Comparison of ENCODE assay signal across 12 cellular contexts in genomic region chrX:12844319-12844718, GRCh38. TPM values are rescaled to one million over a fixed set of nuclear protein-coding genes. Genes with fewer than 3 reads are reported as not detected.
A peak's percentile ranks its signal among the peaks of the same experiment; 100 is the strongest.
DNase-seq lines count a peak whose midpoint lies in the region; ATAC-seq and TF ChIP-seq lines count a peak whose summit lies in the region.
"Had no signal": no experiment of that assay in that cellular context is flagged by ENCODE, and none has a peak within 500 bp of the region (broad histone marks: within the 10 kb centered on the region; RNA-seq: fewer than 3 reads in every experiment).

No MANE protein-coding gene starts in this region.

- no peaks in the 10 kb centered on the region for H3K79me2 ChIP-seq in DOHH2 (ENCODE audit: control insufficient read depth, low read length)

- H3F3A ChIP-seq in DOHH2 (ENCODE audit: control insufficient read depth, insufficient read depth) = no peaks in the 10 kb centered on the region; the same call in 1 of the 2 replicates

- H3K4me3 Mint-ChIP-seq in activated CD4-positive, alpha-beta memory T cell treated with anti-CD3 and anti-CD28 coated beads, Interleukin-2, amount 10 ng/mL, durations not matched to agents 7 days and 5 days = peak overlapping the region; percentile 38

- H3K9me3 Mint-ChIP-seq in activated CD4-positive, alpha-beta memory T cell treated with anti-CD3 and anti-CD28 coated beads, Interleukin-2, amount 10 ng/mL, durations not matched to agents 7 days and 5 days = peaks cover 1% of the 10 kb centered on the region

- H3K27me3 Mint-ChIP-seq in activated CD4-positive, alpha-beta memory T cell treated with anti-CD3 and anti-CD28 coated beads, Interleukin-2, amount 10 ng/mL, durations not matched to agents 7 days and 5 days = no peaks in the 10 kb centered on the region

- CTCF ChIA-PET in activated CD4-positive, alpha-beta memory T cell treated with anti-CD3 and anti-CD28 coated beads, Interleukin-2, amount 10 ng/mL, durations not matched to agents 7 days and 5 days (lab: Charles Lee) = interaction anchor here (1.0 kb wide), 1 partner anchor 30 kb away, joined by 3 read pairs; no protein-coding TSS in a partner anchor

- no peaks in the 10 kb centered on the region for H4K20me1 ChIP-seq in DOHH2 (ENCODE audit: control insufficient read depth, insufficient read depth, low read depth, low read length)

- peaks cover 20% of the 10 kb centered on the region for H3K4me1 ChIP-seq in DOHH2 (ENCODE audit: control insufficient read depth, low read length)
- H3K4me1 ChIP-seq: Peyer's patch had no signal

- no peaks in the 10 kb centered on the region for H3K36me3 Mint-ChIP-seq in activated CD4-positive, alpha-beta memory T cell treated with anti-CD3 and anti-CD28 coated beads, Interleukin-2, amount 10 ng/mL, durations not matched to agents 7 days and 5 days (ENCODE audit: low read depth)

- H3K27ac ChIP-seq in DOHH2 (ENCODE audit: low read depth, low read length) = peak overlapping the region; percentile 42

- no peak for DNase-seq in activated CD4-positive, alpha-beta memory T cell treated with anti-CD3 and anti-CD28 coated beads, Interleukin-2, amount 10 ng/mL, durations not matched to agents 7 days and 5 days
- DNase-seq in cerebellar cortex (ENCODE audit: low spot score) = no peak
- DNase-seq in left colon = no peak
- no peak for DNase-seq in left ventricle myocardium superior
- no peak for DNase-seq in NCI-H2196 (lab: John Stamatoyannopoulos, UW; ENCODE audit: unreplicated experiment)
- DNase-seq: mucosa of descending colon, NCI-H2029 treated with DMSO at 0.1 percent for 48 hours, Peyer's patch had no signal

- H3K27me3 ChIP-seq in DOHH2 (ENCODE audit: control insufficient read depth, low read length) = no peaks in the 10 kb centered on the region
- H3K27me3 ChIP-seq: Peyer's patch had no signal

- ATAC-seq in GM19397 (IDR thresholded peaks at IDR 0.05; ENCODE audit: unreplicated experiment) = peak; percentile 28
- peak; percentile 40 for ATAC-seq in HG03097 (IDR thresholded peaks at IDR 0.05; ENCODE audit: low FRiP score, unreplicated experiment)
- ATAC-seq in left colon = no peak
- no peak for ATAC-seq in left ventricle myocardium superior
- ATAC-seq: HCT116 had no signal

- intact Hi-C loops in left colon (cut with DNase I, micrococcal nuclease) = no loop called here
- intact Hi-C loops in left ventricle myocardium superior (cut with micrococcal nuclease) = no loop called here

- peak overlapping the region; percentile 66 for H3K4me3 ChIP-seq in DOHH2 (ENCODE audit: low read length)
- H3K4me3 ChIP-seq: mucosa of descending colon, Peyer's patch had no signal

- H3K4me1 Mint-ChIP-seq in activated CD4-positive, alpha-beta memory T cell treated with anti-CD3 and anti-CD28 coated beads, Interleukin-2, amount 10 ng/mL, durations not matched to agents 7 days and 5 days = peaks cover 15% of the 10 kb centered on the region

- no peaks in the 10 kb centered on the region for H3K9me2 ChIP-seq in DOHH2 (replicated peaks; ENCODE audit: control insufficient read depth, low read length)

- H3K36me3 ChIP-seq in DOHH2 (ENCODE audit: control insufficient read depth, low read length) = no peaks in the 10 kb centered on the region
- H3K36me3 ChIP-seq: Peyer's patch had no signal

- peak overlapping the region; percentile 91 for H3K4me2 ChIP-seq in DOHH2 (ENCODE audit: low read length)

- H3K27ac Mint-ChIP-seq in activated CD4-positive, alpha-beta memory T cell treated with anti-CD3 and anti-CD28 coated beads, Interleukin-2, amount 10 ng/mL, durations not matched to agents 7 days and 5 days = peak overlapping the region; percentile 79

- H3K9me3 ChIP-seq in DOHH2 (ENCODE audit: control insufficient read depth, insufficient read depth, low read length) = no peaks in the 10 kb centered on the region
- H3K9me3 ChIP-seq: mucosa of descending colon, Peyer's patch had no signal

- TF ChIP-seq CTCF in DOHH2 (IDR thresholded peaks at IDR 0.05; ENCODE audit: low read depth, low read length, poor library complexity, severe bottlenecking) = no peak

- POLR2A ChIA-PET in activated CD4-positive, alpha-beta memory T cell treated with anti-CD3 and anti-CD28 coated beads, Interleukin-2, amount 10 ng/mL, durations not matched to agents 7 days and 5 days (lab: Charles Lee) = no interaction called here

RNA-seq across cellular contexts. Expression of gene TLR7, which starts 22.6 kb away (rescaled TPM):
- total RNA-seq in activated CD4-positive, alpha-beta memory T cell treated with anti-CD3 and anti-CD28 coated beads, Interleukin-2, amount 10 ng/mL, durations not matched to agents 7 days and 5 days = not detected
- total RNA-seq in left colon (1 to 10 TPM in 1 of 2 donors, under 1 TPM in 1; 0.27 to 2.0 TPM), left ventricle myocardium superior (0.67 TPM)

RNA-seq across cellular contexts. Expression of gene PRPS2, which starts 53.1 kb away (rescaled TPM):
- total RNA-seq in activated CD4-positive, alpha-beta memory T cell treated with anti-CD3 and anti-CD28 coated beads, Interleukin-2, amount 10 ng/mL, durations not matched to agents 7 days and 5 days = 10 to 100 TPM; 64.6 to 66.9 TPM
- total RNA-seq in left colon = 10 to 100 TPM; 45.1 to 57.0 TPM
- 3.9 TPM for total RNA-seq in left ventricle myocardium superior

Comparison
In these comparisons a context has a peak if more than half of its experiments do, and no peak if none do; other contexts are left out.
1. ATAC-seq: peak in GM19397 (single experiment) and HG03097 (single experiment); none in left colon (single experiment) and left ventricle myocardium superior (single experiment).